In genomic region chr1:65372557-65372956, GRCh38 we compare ENCODE assay signal across 1 cellular context.
A peak's percentile ranks its signal among the peaks of the same experiment; 100 is the strongest.
TF ChIP-seq lines count a peak whose summit lies in the region.

No MANE protein-coding gene starts in this region.

TF ChIP-seq in HepG2, 621 proteins besides CTCF, POLR2A, EP300 and RAD21 (continued from another document):
- TF ChIP-seq MAFF (IDR thresholded peaks at IDR 0.05; ENCODE audit: low read depth, low read length) (peak; percentile 68), PRMT3 (CRISPR knock-in tag; IDR thresholded peaks at IDR 0.05; ENCODE audit: borderline replicate concordance, low read depth) (no peak), ZMAT3 (CRISPR knock-in tag; conservative IDR thresholded peaks at IDR 0.05) (no peak), WIZ (CRISPR knock-in tag; IDR thresholded peaks at IDR 0.05) (no peak), FUBP1 (CRISPR knock-in tag; IDR thresholded peaks at IDR 0.05; ENCODE audit: borderline replicate concordance) (no peak), KDM6A (CRISPR knock-in tag; IDR thresholded peaks at IDR 0.05; ENCODE audit: low read depth) (no peak), NFE2L2 (IDR thresholded peaks at IDR 0.05; ENCODE audit: low read length) (peak; percentile 49), MTF2 (CRISPR knock-in tag; IDR thresholded peaks at IDR 0.05; ENCODE audit: borderline replicate concordance) (no peak), SYNCRIP (IDR thresholded peaks at IDR 0.05; ENCODE audit: insufficient read depth, low read depth, low read length) (no peak), MAFK (conservative IDR thresholded peaks at IDR 0.05 in 1 of 2, IDR thresholded peaks at IDR 0.05 in 1 of 2; ENCODE audit: low read length in 2 of 2) (peak; percentile 68 to 74), RELA (CRISPR knock-in tag; IDR thresholded peaks at IDR 0.05) (no peak), ZNF232 (CRISPR knock-in tag; IDR thresholded peaks at IDR 0.05; ENCODE audit: borderline replicate concordance) (no peak)
- TF ChIP-seq, protein P1, sequence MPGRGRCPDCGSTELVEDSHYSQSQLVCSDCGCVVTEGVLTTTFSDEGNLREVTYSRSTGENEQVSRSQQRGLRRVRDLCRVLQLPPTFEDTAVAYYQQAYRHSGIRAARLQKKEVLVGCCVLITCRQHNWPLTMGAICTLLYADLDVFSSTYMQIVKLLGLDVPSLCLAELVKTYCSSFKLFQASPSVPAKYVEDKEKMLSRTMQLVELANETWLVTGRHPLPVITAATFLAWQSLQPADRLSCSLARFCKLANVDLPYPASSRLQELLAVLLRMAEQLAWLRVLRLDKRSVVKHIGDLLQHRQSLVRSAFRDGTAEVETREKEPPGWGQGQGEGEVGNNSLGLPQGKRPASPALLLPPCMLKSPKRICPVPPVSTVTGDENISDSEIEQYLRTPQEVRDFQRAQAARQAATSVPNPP (CRISPR knock-in tag; IDR thresholded peaks at IDR 0.05), result no peak
